14 cellular contexts compared by ENCODE assay signal in the genomic region with DNA sequence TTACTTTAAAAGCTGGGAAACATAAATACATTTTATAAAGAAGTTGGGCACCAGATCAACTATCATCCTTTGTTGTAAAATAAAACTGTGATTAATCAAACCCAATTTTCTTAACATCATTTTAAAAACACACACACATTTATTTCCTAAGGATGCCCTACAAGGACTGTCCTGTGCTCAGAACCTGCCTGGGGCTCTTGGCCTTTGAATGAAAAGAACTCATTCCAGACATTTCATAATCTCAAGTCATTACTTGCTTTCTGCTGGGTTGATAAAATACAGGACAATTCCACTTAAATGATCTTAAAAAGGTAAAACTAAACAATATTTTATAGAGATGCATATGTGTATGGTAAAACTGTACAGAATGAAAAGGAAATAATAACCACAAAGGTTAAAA. TPM values are rescaled to one million over a fixed set of nuclear protein-coding genes. Genes with fewer than 3 reads are reported as not detected.
A peak's percentile ranks its signal among the peaks of the same experiment; 100 is the strongest.
DNase-seq lines count a peak whose midpoint lies in the region; ATAC-seq and TF ChIP-seq lines count a peak whose summit lies in the region.
"Had no signal": no experiment of that assay in that cellular context is flagged by ENCODE, and none has a peak within 500 bp of the region (broad histone marks: within the 10 kb centered on the region; RNA-seq: fewer than 3 reads in every experiment).

No MANE protein-coding gene starts in this region.

- H3K9ac ChIP-seq in duodenal mucosa (ENCODE audit: low read depth in 1 of 2, low read length in 2 of 2) (peak overlapping the region in 1 of 2 donors; percentile 49), muscle layer of colon (ENCODE audit: low read length) (no peak overlapping the region)

- TF ChIP-seq CTCF in right atrium auricular region (IDR thresholded peaks at IDR 0.05) (no peak), uterus (IDR thresholded peaks at IDR 0.05) (no peak)

- H3K9me3 ChIP-seq in right atrium auricular region (no peaks in the 10 kb centered on the region), duodenal mucosa (ENCODE audit: control insufficient read depth in 1 of 2, low read length in 2 of 2) (no peaks in the 10 kb centered on the region), muscle layer of colon (ENCODE audit: low read length) (no peaks in the 10 kb centered on the region), uterus (no peaks in the 10 kb centered on the region)
- H3K9me3 ChIP-seq: adrenal gland had no signal

- peaks cover 0 to 45% of the 10 kb centered on the region in 2 donors for H3K4me1 ChIP-seq in right atrium auricular region
- peaks cover 11 to 19% of the 10 kb centered on the region in 2 donors for H3K4me1 ChIP-seq in duodenal mucosa (ENCODE audit: control insufficient read depth in 1 of 2, insufficient read depth in 2 of 2, low read length in 2 of 2)
- peaks cover 30% of the 10 kb centered on the region for H3K4me1 ChIP-seq in muscle layer of colon (ENCODE audit: insufficient read depth, low read length)
- no peaks in the 10 kb centered on the region for H3K4me1 ChIP-seq in uterus

- DNase-seq in right atrium auricular region (ENCODE audit: low spot score), result no peak
- no peak for DNase-seq in left ventricle myocardium superior
- no peak for DNase-seq in uterus
- DNase-seq in stimulated activated CD4-positive, alpha-beta T cell treated with anti-CD3 and anti-CD28 coated beads, Interleukin-2, amount 100 ng/mL, for 24 hours, result no peak
- DNase-seq in effector CD4-positive, alpha-beta T cell, result no peak
- DNase-seq: activated T-cell treated with anti-CD3 and anti-CD28 coated beads, Interleukin-2, amount 50 U/mL, for 1 hour; NCI-H1105; NCI-H774 had no signal

- no peak for TF ChIP-seq POLR2A in uterus (IDR thresholded peaks at IDR 0.05)

- intact Hi-C loops in left ventricle myocardium superior (cut with micrococcal nuclease), result no loop called here
- intact Hi-C loops in uterus (cut with DNase I; ENCODE audit: low total_unique reads), result no loop called here

- H3K27me3 ChIP-seq in right atrium auricular region (no peaks in the 10 kb centered on the region), duodenal mucosa (ENCODE audit: control insufficient read depth in 1 of 2, insufficient read depth in 2 of 2, low read length in 2 of 2) (no peaks in the 10 kb centered on the region), muscle layer of colon (ENCODE audit: control insufficient read depth in 1 of 2, insufficient read depth in 2 of 2, low read length in 2 of 2) (no peaks in the 10 kb centered on the region), uterus (no peaks in the 10 kb centered on the region)
- H3K27me3 ChIP-seq: adrenal gland had no signal

- H3K4me3 ChIP-seq in right atrium auricular region (no peak overlapping the region), duodenal mucosa (ENCODE audit: low read depth in 1 of 2, low read length in 2 of 2) (peak overlapping the region; percentile 67 to 80), muscle layer of colon (ENCODE audit: low read depth in 1 of 2, low read length in 2 of 2) (no peak overlapping the region), uterus (no peak overlapping the region)
- H3K4me3 ChIP-seq: adrenal gland had no signal

- no peaks in the 10 kb centered on the region for H3K36me3 ChIP-seq in right atrium auricular region
- no peaks in the 10 kb centered on the region for H3K36me3 ChIP-seq in duodenal mucosa (ENCODE audit: control insufficient read depth in 1 of 2, insufficient read depth in 2 of 2, low read length in 2 of 2)
- no peaks in the 10 kb centered on the region for H3K36me3 ChIP-seq in muscle layer of colon (ENCODE audit: insufficient read depth, low read length)
- no peaks in the 10 kb centered on the region for H3K36me3 ChIP-seq in uterus
- H3K36me3 ChIP-seq: adrenal gland had no signal

- H3K27ac ChIP-seq in right atrium auricular region (peak overlapping the region; percentile 87 to 96), duodenal mucosa (ENCODE audit: low read depth, low read length) (no peak overlapping the region), muscle layer of colon (ENCODE audit: low read depth, low read length) (peak overlapping the region; percentile 91), uterus (peak overlapping the region; percentile 35 to 94)

- ATAC-seq in left ventricle myocardium superior, result no peak
- no peak for ATAC-seq in GM18520 (IDR thresholded peaks at IDR 0.05; ENCODE audit: unreplicated experiment)
- ATAC-seq: activated CD4-positive, CD25-positive, alpha-beta regulatory T cell treated with anti-CD3 and anti-CD28 coated beads, Interleukin-2, amount 50 U/mL, for 24 hours had no signal

RNA-seq across cellular contexts. Expression of gene SH3D19, which starts 2.8 kb away (rescaled TPM):
- 100 to 1,000 TPM; 107 to 118 TPM for total RNA-seq in right atrium auricular region
- total RNA-seq in left ventricle myocardium superior, result 107 TPM
- 100 to 1,000 TPM in 2 of 4 donors, 10 to 100 TPM in 2; 35.2 to 316 (median 131) TPM for total RNA-seq in uterus

RNA-seq across cellular contexts. Expression of gene PRSS48, which starts 45.6 kb away (rescaled TPM):
- total RNA-seq in right atrium auricular region, result not detected
- total RNA-seq in left ventricle myocardium superior, result not detected
- total RNA-seq in uterus, result not detected
- total RNA-seq: adrenal gland, urinary bladder had no signal

Comparison
In these comparisons a context has a peak if more than half of its experiments do, and no peak if none do; other contexts are left out.
1. H3K4me3 ChIP-seq: peak in duodenal mucosa (2 of 2); none in right atrium auricular region (0 of 2), muscle layer of colon (0 of 2) and uterus (0 of 2).